In genomic region chr17:82241926-82242697, GRCh38 we compare ENCODE assay signal across 1 cellular context.
TF ChIP-seq lines count a peak whose summit lies in the region.

No MANE protein-coding gene starts in this region.

TF ChIP-seq in GM23338, 12 proteins besides CTCF, POLR2A, EP300 and RAD21 (continued from another document):
- TF ChIP-seq ZNF331 (CRISPR knock-in tag; IDR thresholded peaks at IDR 0.05; ENCODE audit: low read depth) (no peak), POLR2AphosphoS5 (IDR thresholded peaks at IDR 0.05; ENCODE audit: low read depth) (no peak)
